ENCODE assay signal across 8 cellular contexts in the genomic region with DNA sequence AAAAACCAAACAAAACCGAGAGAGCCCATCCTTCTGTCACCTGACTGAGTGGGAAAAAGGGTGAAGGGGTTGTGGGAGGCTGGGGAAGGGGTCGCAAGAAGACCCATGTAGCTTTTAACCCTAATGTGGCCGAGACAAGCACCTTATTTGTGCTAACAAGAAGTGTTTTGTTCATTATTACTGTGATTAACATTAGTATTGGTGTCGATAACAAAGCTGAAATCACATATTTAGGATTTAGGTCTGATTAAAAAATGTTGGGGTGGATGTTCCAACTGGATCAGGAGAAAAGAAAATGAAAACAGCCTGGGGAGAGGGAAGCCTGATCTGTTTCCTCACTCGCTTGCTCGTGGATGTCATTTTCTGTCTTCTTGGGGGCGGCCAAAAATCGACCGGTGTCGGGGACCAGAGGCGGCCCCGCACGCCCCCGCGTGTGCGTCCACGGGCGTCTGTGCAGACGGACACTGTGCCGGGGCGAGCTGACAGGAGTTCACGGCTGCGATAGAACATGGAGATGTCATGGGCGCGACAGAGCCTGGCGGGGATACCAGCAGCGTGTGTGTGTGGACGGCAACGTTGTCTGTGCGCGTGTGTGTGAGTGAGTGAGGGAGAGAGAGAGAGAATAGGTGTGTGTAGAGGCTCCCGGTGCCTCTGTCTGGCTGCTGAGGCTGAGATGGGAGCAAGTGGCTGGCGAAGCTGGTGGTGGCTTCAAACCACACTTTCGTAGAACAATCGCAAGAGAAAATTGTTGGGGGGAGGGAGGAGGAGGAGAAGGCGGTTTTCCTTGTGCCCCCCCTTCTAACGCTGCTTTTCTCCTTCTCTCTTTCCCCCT. TPM values are rescaled to one million over a fixed set of nuclear protein-coding genes. Genes with fewer than 3 reads are reported as not detected.
DNase-seq lines count a peak whose midpoint lies in the region; ATAC-seq lines count a peak whose summit lies in the region.

No MANE protein-coding gene starts in this region.

- no peak overlapping the region for H3K4me3 ChIP-seq in CD4-positive, alpha-beta memory T cell (ENCODE audit: low read length in 2 of 2)
- peak overlapping the region; percentile 17 for H3K4me3 ChIP-seq in effector memory CD4-positive, alpha-beta T cell (ENCODE audit: insufficient read depth, low read depth, low read length, poor library complexity, severe bottlenecking)

- H3K27me3 ChIP-seq in CD4-positive, alpha-beta memory T cell (ENCODE audit: insufficient read depth, low read length): peaks cover 13% of the 10 kb centered on the region
- H3K27me3 ChIP-seq in effector memory CD4-positive, alpha-beta T cell (replicated peaks; ENCODE audit: control insufficient read depth, insufficient read depth, low read length, poor library complexity, severe bottlenecking): peaks cover 20% of the 10 kb centered on the region

- no peaks in the 10 kb centered on the region for H3K9me3 ChIP-seq in CD4-positive, alpha-beta memory T cell (ENCODE audit: control insufficient read depth in 1 of 2, low read length in 2 of 2)
- H3K9me3 ChIP-seq in effector memory CD4-positive, alpha-beta T cell (ENCODE audit: control insufficient read depth, low read length): no peaks in the 10 kb centered on the region

- H3K4me1 Mint-ChIP-seq in CD4-positive, alpha-beta memory T cell: peaks cover 10 to 29% (median 18%) of the 10 kb centered on the region in 4 donors

- H3K27ac Mint-ChIP-seq in CD4-positive, alpha-beta memory T cell: peak overlapping the region in 1 of 7 donors; percentile 19

- no peak for ATAC-seq in HG03520 (IDR thresholded peaks at IDR 0.05; ENCODE audit: unreplicated experiment)
- ATAC-seq in HG03175 (IDR thresholded peaks at IDR 0.05; ENCODE audit: unreplicated experiment): no peak
- no peak for ATAC-seq in HG03439 (IDR thresholded peaks at IDR 0.05; ENCODE audit: unreplicated experiment)

- H3K27ac ChIP-seq in CD4-positive, alpha-beta memory T cell (ENCODE audit: low read depth, low read length): no peak overlapping the region
- H3K27ac ChIP-seq in effector memory CD4-positive, alpha-beta T cell (ENCODE audit: insufficient read depth, low read length, poor library complexity, severe bottlenecking): no peak overlapping the region

- H3K36me3 ChIP-seq in CD4-positive, alpha-beta memory T cell (ENCODE audit: insufficient read depth, low read length): no peaks in the 10 kb centered on the region
- H3K36me3 ChIP-seq in effector memory CD4-positive, alpha-beta T cell (ENCODE audit: control insufficient read depth, insufficient read depth, low read length): no peaks in the 10 kb centered on the region

- CTCF ChIA-PET in CD4-positive, alpha-beta memory T cell (lab: Charles Lee; ENCODE audit: partially characterized antibody): interaction anchor here (2.2 kb wide), 1 partner anchor 37 kb away, joined by 6 read pairs; no protein-coding TSS in a partner anchor

- peak overlapping the region; percentile 33 to 77 (median 64) for H3K4me3 Mint-ChIP-seq in CD4-positive, alpha-beta memory T cell

- peaks cover 27 to 33% of the 10 kb centered on the region in 2 donors for H3K27me3 Mint-ChIP-seq in CD4-positive, alpha-beta memory T cell

- H3K36me3 Mint-ChIP-seq in CD4-positive, alpha-beta memory T cell: no peaks in the 10 kb centered on the region

- peaks cover 19% of the 10 kb centered on the region for H3K4me1 ChIP-seq in CD4-positive, alpha-beta memory T cell (ENCODE audit: insufficient read depth, low read length)
- peaks cover 11% of the 10 kb centered on the region for H3K4me1 ChIP-seq in effector memory CD4-positive, alpha-beta T cell (ENCODE audit: control insufficient read depth, insufficient read depth, low read length, poor library complexity, severe bottlenecking)

- no peak for DNase-seq in CD4-positive, alpha-beta memory T cell
- peak; percentile 14 for DNase-seq in NCI-H446 treated with DMSO at 0.1 percent for 48 hours (lab: John Stamatoyannopoulos, UW)
- no peak for DNase-seq in effector memory CD4-positive, alpha-beta T cell
- peak; percentile 47 for DNase-seq in occipital lobe (lab: John Stamatoyannopoulos, UW)
- no peak for DNase-seq in T1000 (lab: John Stamatoyannopoulos, UW)

- peaks cover 0 to 3% (median 0%) of the 10 kb centered on the region in 8 donors for H3K9me3 Mint-ChIP-seq in CD4-positive, alpha-beta memory T cell

- POLR2A ChIA-PET in CD4-positive, alpha-beta memory T cell (lab: Charles Lee; ENCODE audit: partially characterized antibody): no interaction called here

- intact Hi-C loops in CD4-positive, alpha-beta memory T cell (cut with micrococcal nuclease): no loop called here

RNA-seq across cellular contexts. Expression of a gene that starts 29.1 kb away (rescaled TPM):
- total RNA-seq in CD4-positive, alpha-beta memory T cell: 1 to 10 TPM; 4.0 to 5.4 TPM
- polyA plus RNA-seq in CD4-positive, alpha-beta memory T cell: under 1 TPM in 1 of 2 donors, not detected in 1; 0.09 TPM
- total RNA-seq in occipital lobe: 124 TPM

RNA-seq across cellular contexts. Expression of a gene that starts 55.0 kb away (rescaled TPM):
- not detected for total RNA-seq in CD4-positive, alpha-beta memory T cell
- not detected for polyA plus RNA-seq in CD4-positive, alpha-beta memory T cell
- not detected for total RNA-seq in occipital lobe

Comparison
In these comparisons a context has a peak if more than half of its experiments do, and no peak if none do; other contexts are left out.
1. DNase-seq: peak in NCI-H446 treated with DMSO at 0.1 percent for 48 hours (single experiment) and occipital lobe (single experiment); none in CD4-positive, alpha-beta memory T cell (0 of 5), effector memory CD4-positive, alpha-beta T cell (0 of 3) and T1000 (single experiment).
2. RNA of a gene that starts 29.1 kb away (total RNA-seq): 124 TPM in occipital lobe (single experiment); 4.0 to 5.4 TPM in CD4-positive, alpha-beta memory T cell; every median in the first group is over 10 times any median in the second.